In genomic region chr2:30446602-30447148, GRCh38 we compare ENCODE assay signal across 8 cellular contexts. TPM values are rescaled to one million over a fixed set of nuclear protein-coding genes. Genes with fewer than 3 reads are reported as not detected.
DNase-seq lines count a peak whose midpoint lies in the region; ATAC-seq lines count a peak whose summit lies in the region.

No MANE protein-coding gene starts in this region.

- H3K27ac ChIP-seq in thymus (ENCODE audit: low read depth): peak overlapping the region; percentile 71

- H3K4me1 ChIP-seq in adipocyte (ENCODE audit: control insufficient read depth, insufficient read depth, low read length) (peaks cover 41% of the 10 kb centered on the region), thymus (ENCODE audit: control insufficient read depth, insufficient read depth, low read length) (peaks cover 6% of the 10 kb centered on the region)

- H3K4me3 ChIP-seq in adipocyte (ENCODE audit: low read length) (peak overlapping the region; percentile 91), thymus (ENCODE audit: low read length) (peak overlapping the region; percentile 93)

- WGBS in thymus: 5% methylated on average over 12 of the region's 12 CpGs

- H3K27me3 ChIP-seq in adipocyte (replicated peaks; ENCODE audit: control insufficient read depth, insufficient read depth, low read length) (no peaks in the 10 kb centered on the region), thymus (ENCODE audit: control insufficient read depth, insufficient read depth) (no peaks in the 10 kb centered on the region)

- H3K36me3 ChIP-seq in adipocyte (ENCODE audit: control insufficient read depth, insufficient read depth, low read length, severe bottlenecking) (no peaks in the 10 kb centered on the region), thymus (ENCODE audit: control insufficient read depth, insufficient read depth) (no peaks in the 10 kb centered on the region)

- DNase-seq in adipocyte (ENCODE audit: low read depth): peak; percentile 36
- DNase-seq in kidney glomerular epithelial cell (lab: John Stamatoyannopoulos, UW): peak; percentile 32
- DNase-seq in NCI-H345 (lab: John Stamatoyannopoulos, UW): no peak
- no peak for DNase-seq in stimulated activated CD4-positive, alpha-beta T cell treated with anti-CD3 and anti-CD28 coated beads, Interleukin-2, amount 100 ng/mL, for 48 hours

- H3K9me3 ChIP-seq in adipocyte (ENCODE audit: control insufficient read depth, low read length) (no peaks in the 10 kb centered on the region), thymus (ENCODE audit: control insufficient read depth) (no peaks in the 10 kb centered on the region)

- H3K9ac ChIP-seq in adipocyte (ENCODE audit: low read length): peak overlapping the region; percentile 90

- peak; percentile 16 for ATAC-seq in GM18499 (IDR thresholded peaks at IDR 0.05; ENCODE audit: insufficient read depth, unreplicated experiment)
- ATAC-seq in HG03432 (IDR thresholded peaks at IDR 0.05; ENCODE audit: unreplicated experiment): peak; percentile 9
- ATAC-seq in HG03469 (IDR thresholded peaks at IDR 0.05; ENCODE audit: unreplicated experiment): no peak

RNA-seq across cellular contexts. Expression of gene LCLAT1, which starts 0.4 kb away (rescaled TPM):
- polyA plus RNA-seq in thymus: 5.0 TPM

Comparison
In these comparisons a context has a peak if more than half of its experiments do, and no peak if none do; other contexts are left out.
1. DNase-seq: peak in adipocyte (single experiment) and kidney glomerular epithelial cell (single experiment); none in NCI-H345 (single experiment) and stimulated activated CD4-positive, alpha-beta T cell treated with anti-CD3 and anti-CD28 coated beads, Interleukin-2, amount 100 ng/mL, for 48 hours (0 of 2).